ENCODE assay signal across 16 cellular contexts in genomic region chr2:133377599-133377998, GRCh38.
"Had no signal": no experiment of that assay in that cellular context is flagged by ENCODE, and none has a peak within 500 bp of the region (broad histone marks: within the 10 kb centered on the region; RNA-seq: fewer than 3 reads in every experiment).

No MANE protein-coding gene starts in this region.

- H3K27ac Mint-ChIP-seq: activated B cell treated with CpG ODN at 0.5 μM for 24 hours; activated CD4-positive, alpha-beta T cell treated with anti-CD3 and anti-CD28 coated beads, Interleukin-2, amount 10 ng/mL, durations not matched to agents 7 days and 5 days; activated naive CD4-positive, alpha-beta T cell treated with anti-CD3 and anti-CD28 coated beads, Interleukin-2, amount 50 U/mL, for 72 hours; activated T-cell treated with anti-CD3 and anti-CD28 coated beads, Interleukin-2, amount 50 U/mL, for 24 hours; brain; stimulated activated effector memory CD8-positive, alpha-beta T cell treated with anti-CD3 and anti-CD28 coated beads, Interleukin-12 subunit alpha, Interleukin-12 subunit beta, amount 100 ng/mL, for 72 hours; T-cell had no signal

- H3K4me1 Mint-ChIP-seq: activated B cell treated with CpG ODN at 0.5 μM for 24 hours; activated CD4-positive, alpha-beta T cell treated with anti-CD3 and anti-CD28 coated beads, Interleukin-2, amount 10 ng/mL, durations not matched to agents 7 days and 5 days; stimulated activated effector memory CD8-positive, alpha-beta T cell treated with anti-CD3 and anti-CD28 coated beads, Interleukin-12 subunit alpha, Interleukin-12 subunit beta, amount 100 ng/mL, for 72 hours; T-cell had no signal

- H3K27me3 Mint-ChIP-seq: activated B cell treated with CpG ODN at 0.5 μM for 24 hours; activated CD4-positive, alpha-beta T cell treated with anti-CD3 and anti-CD28 coated beads, Interleukin-2, amount 10 ng/mL, durations not matched to agents 7 days and 5 days; activated T-cell treated with anti-CD3 and anti-CD28 coated beads, Interleukin-2, amount 50 U/mL, for 24 hours; brain; T-cell had no signal

- ATAC-seq: activated naive CD4-positive, alpha-beta T cell treated with anti-CD3 and anti-CD28 coated beads, Interleukin-2, amount 50 U/mL, for 72 hours; left ventricle myocardium superior; stimulated activated effector memory CD8-positive, alpha-beta T cell treated with anti-CD3 and anti-CD28 coated beads, Interleukin-12 subunit alpha, Interleukin-12 subunit beta, amount 100 ng/mL, for 72 hours; T-cell had no signal

- H3K36me3 ChIP-seq: esophagus muscularis mucosa, right atrium auricular region, transverse colon had no signal

- DNase-seq: activated B cell treated with CpG ODN at 0.5 μM for 24 hours; activated CD4-positive, alpha-beta T cell treated with anti-CD3 and anti-CD28 coated beads, Interleukin-2, amount 10 ng/mL, durations not matched to agents 7 days and 5 days; activated effector memory CD4-positive, alpha-beta T cell treated with anti-CD3 and anti-CD28 coated beads, Interleukin-2, amount 50 U/mL, for 16 hours; activated T-cell treated with anti-CD3 and anti-CD28 coated beads, Interleukin-2, amount 50 U/mL, for 24 hours; amniotic stem cell; dermis blood vessel endothelial cell; left ventricle myocardium superior; small intestine; T-cell; transverse colon had no signal

- H3K9me3 Mint-ChIP-seq: activated CD4-positive, alpha-beta T cell treated with anti-CD3 and anti-CD28 coated beads, Interleukin-2, amount 10 ng/mL, durations not matched to agents 7 days and 5 days had no signal

- H3K4me1 ChIP-seq: right atrium auricular region, transverse colon had no signal

- H3K4me3 ChIP-seq: esophagus muscularis mucosa, right atrium auricular region, transverse colon had no signal

- H3K36me3 Mint-ChIP-seq: activated naive CD4-positive, alpha-beta T cell treated with anti-CD3 and anti-CD28 coated beads, Interleukin-2, amount 50 U/mL, for 72 hours; stimulated activated effector memory CD8-positive, alpha-beta T cell treated with anti-CD3 and anti-CD28 coated beads, Interleukin-12 subunit alpha, Interleukin-12 subunit beta, amount 100 ng/mL, for 72 hours; T-cell had no signal

- FAIRE-seq: small intestine had no signal

- H3K9me3 ChIP-seq: esophagus muscularis mucosa, right atrium auricular region, transverse colon had no signal

- H3K27me3 ChIP-seq: esophagus muscularis mucosa, right atrium auricular region, transverse colon had no signal

- H3K4me3 Mint-ChIP-seq: activated B cell treated with CpG ODN at 0.5 μM for 24 hours; activated CD4-positive, alpha-beta T cell treated with anti-CD3 and anti-CD28 coated beads, Interleukin-2, amount 10 ng/mL, durations not matched to agents 7 days and 5 days; activated T-cell treated with anti-CD3 and anti-CD28 coated beads, Interleukin-2, amount 50 U/mL, for 24 hours; brain; neural crest cell; stimulated activated effector memory CD8-positive, alpha-beta T cell treated with anti-CD3 and anti-CD28 coated beads, Interleukin-12 subunit alpha, Interleukin-12 subunit beta, amount 100 ng/mL, for 72 hours; T-cell had no signal

- H3K27ac ChIP-seq: esophagus muscularis mucosa, right atrium auricular region, transverse colon had no signal
